8 cellular contexts compared by ENCODE assay signal in the genomic region with DNA sequence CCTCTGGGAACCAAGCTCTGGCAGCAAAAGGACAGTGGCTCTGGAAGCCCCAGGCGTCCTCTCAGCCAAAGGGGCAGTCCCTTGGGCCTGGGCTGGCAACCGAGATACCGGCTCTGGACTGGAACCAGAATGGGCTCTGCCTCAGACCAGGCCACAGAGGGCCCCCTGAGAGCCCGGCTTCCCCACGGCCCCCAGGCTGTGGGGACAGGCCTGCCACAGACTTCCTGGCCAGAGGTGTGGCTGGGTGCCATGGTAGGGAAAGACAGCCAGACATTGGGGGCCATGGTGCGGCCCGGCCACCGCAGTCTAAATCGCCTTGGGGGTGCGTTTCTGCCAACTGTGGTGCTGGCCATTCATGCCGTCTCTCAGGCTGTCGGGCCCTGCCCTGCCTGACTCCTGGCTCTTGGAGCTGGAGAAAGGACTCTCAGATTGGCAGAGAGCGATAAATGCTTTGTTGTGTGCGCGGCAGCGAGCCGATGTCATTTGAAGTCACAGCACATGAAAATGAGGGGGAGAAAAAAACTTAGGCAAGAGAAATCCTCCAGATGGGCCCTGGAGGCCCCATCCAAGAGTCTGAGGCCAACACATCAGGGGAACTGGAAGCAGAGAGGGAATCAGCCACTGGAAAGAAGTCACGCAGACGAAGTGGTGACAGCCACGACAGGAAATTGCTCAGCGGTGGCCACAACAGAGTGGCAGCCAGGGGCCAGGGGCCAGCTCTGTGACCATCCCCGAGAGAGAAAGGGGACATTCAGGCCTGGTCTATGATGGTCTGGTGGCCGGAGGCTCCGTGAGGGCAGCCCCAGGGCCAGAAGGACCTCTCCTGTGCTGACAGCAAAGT. TPM values are rescaled to one million over a fixed set of nuclear protein-coding genes. Genes with fewer than 3 reads are reported as not detected.
DNase-seq lines count a peak whose midpoint lies in the region; ATAC-seq and TF ChIP-seq lines count a peak whose summit lies in the region.

No MANE protein-coding gene starts in this region.

- CTCF ChIA-PET in RWPE1 (lab: Yijun Ruan, JAX) = interaction anchor here (2.2 to 3.0 kb wide), 2 partner anchors 11 to 27 kb away, joined by 9 to 25 read pairs; partner anchors contain the start of gene SH3GL1

- H3K4me2 ChIP-seq in BLaER1 treated with 17β-estradiol and CSF1 and Interleukin-3, amounts not matched to agents 10 nM and 100 nM = peak overlapping the region; percentile 96 to 100 (median 99)

- H3K27me3 ChIP-seq in BLaER1 treated with 17β-estradiol and CSF1 and Interleukin-3, amounts not matched to agents 10 nM and 100 nM = no peaks in the 10 kb centered on the region

- no peak for TF ChIP-seq CTCF in RWPE1 (conservative IDR thresholded peaks at IDR 0.05; ENCODE audit: low read depth)
- no peak for TF ChIP-seq CTCF in fibroblast of mammary gland (conservative IDR thresholded peaks at IDR 0.05; ENCODE audit: control insufficient read depth, insufficient read depth, low read depth, low read length)

- peaks cover 99 to 100% (median 100%) of the 10 kb centered on the region in 10 experiments for H3K4me1 ChIP-seq in BLaER1 treated with 17β-estradiol and CSF1 and Interleukin-3, amounts not matched to agents 10 nM and 100 nM

- no peaks in the 10 kb centered on the region for H3K9me3 ChIP-seq in BLaER1 treated with 17β-estradiol and CSF1 and Interleukin-3, amounts not matched to agents 10 nM and 100 nM (replicated peaks in 1 of 11)

- DNase-seq in RWPE1 (ENCODE audit: low spot score) = no peak
- peak; percentile 50 for DNase-seq in fibroblast of mammary gland (ENCODE audit: low read depth)
- peak; percentile 33 for DNase-seq in occipital lobe (lab: John Stamatoyannopoulos, UW)
- DNase-seq in COLO668 (lab: John Stamatoyannopoulos, UW; ENCODE audit: unreplicated experiment) = no peak
- no peak for DNase-seq in stimulated activated naive CD4-positive, alpha-beta T cell treated with Interleukin-2 at 50 U/mL for 16 hours (lab: John Stamatoyannopoulos, UW)

- ATAC-seq in HG03196 (IDR thresholded peaks at IDR 0.05; ENCODE audit: unreplicated experiment) (no peak), HG02678 (IDR thresholded peaks at IDR 0.05; ENCODE audit: unreplicated experiment) (no peak)

- peak overlapping the region; percentile 53 to 81 (median 73) for H3K27ac ChIP-seq in BLaER1 treated with 17β-estradiol and CSF1 and Interleukin-3, amounts not matched to agents 10 nM and 100 nM
- H3K27ac ChIP-seq in RWPE1 = peak overlapping the region; percentile 99

- H3K9ac ChIP-seq in BLaER1 treated with 17β-estradiol and CSF1 and Interleukin-3, amounts not matched to agents 10 nM and 100 nM = peak overlapping the region; percentile 40 to 82 (median 69)

- peak overlapping the region in 6 of 10 experiments; percentile 8 to 56 (median 40); a peak in 9 of 20 replicates for H3K4me3 ChIP-seq in BLaER1 treated with 17β-estradiol and CSF1 and Interleukin-3, amounts not matched to agents 10 nM and 100 nM
- no peak overlapping the region for H3K4me3 ChIP-seq in fibroblast of mammary gland (ENCODE audit: control insufficient read depth, low read depth, low read length)

- H4K20me1 ChIP-seq in BLaER1 treated with 17β-estradiol and CSF1 and Interleukin-3, amounts not matched to agents 10 nM and 100 nM = peaks cover 94 to 100% (median 100%) of the 10 kb centered on the region in 11 experiments

- H3K36me3 ChIP-seq in BLaER1 treated with 17β-estradiol and CSF1 and Interleukin-3, amounts not matched to agents 10 nM and 100 nM = peaks cover 0 to 39% (median 16%) of the 10 kb centered on the region in 11 experiments; a peak in 14 of 22 replicates

- POLR2A ChIA-PET in RWPE1 (lab: Yijun Ruan, JAX; ENCODE audit: low non-redundant PET) = no interaction called here

RNA-seq across cellular contexts. Expression of gene SH3GL1, which starts 26.5 kb away (rescaled TPM):
- 15.3 TPM for total RNA-seq in occipital lobe

RNA-seq across cellular contexts. Expression of gene CHAF1A, which starts 28.6 kb away (rescaled TPM):
- total RNA-seq in occipital lobe = 6.2 TPM

RNA-seq across cellular contexts. Expression of gene MPND, which starts 30.5 kb away (rescaled TPM):
- total RNA-seq in occipital lobe = 11.5 TPM

RNA-seq across cellular contexts. Expression of gene STAP2, which starts 35.2 kb away (rescaled TPM):
- total RNA-seq in occipital lobe = 2.8 TPM

Comparison
In these comparisons a context has a peak if more than half of its experiments do, and no peak if none do; other contexts are left out.
1. DNase-seq: peak in fibroblast of mammary gland (single experiment) and occipital lobe (single experiment); none in RWPE1 (single experiment), COLO668 (single experiment) and stimulated activated naive CD4-positive, alpha-beta T cell treated with Interleukin-2 at 50 U/mL for 16 hours (single experiment).